8 cellular contexts compared by ENCODE assay signal in the genomic region with DNA sequence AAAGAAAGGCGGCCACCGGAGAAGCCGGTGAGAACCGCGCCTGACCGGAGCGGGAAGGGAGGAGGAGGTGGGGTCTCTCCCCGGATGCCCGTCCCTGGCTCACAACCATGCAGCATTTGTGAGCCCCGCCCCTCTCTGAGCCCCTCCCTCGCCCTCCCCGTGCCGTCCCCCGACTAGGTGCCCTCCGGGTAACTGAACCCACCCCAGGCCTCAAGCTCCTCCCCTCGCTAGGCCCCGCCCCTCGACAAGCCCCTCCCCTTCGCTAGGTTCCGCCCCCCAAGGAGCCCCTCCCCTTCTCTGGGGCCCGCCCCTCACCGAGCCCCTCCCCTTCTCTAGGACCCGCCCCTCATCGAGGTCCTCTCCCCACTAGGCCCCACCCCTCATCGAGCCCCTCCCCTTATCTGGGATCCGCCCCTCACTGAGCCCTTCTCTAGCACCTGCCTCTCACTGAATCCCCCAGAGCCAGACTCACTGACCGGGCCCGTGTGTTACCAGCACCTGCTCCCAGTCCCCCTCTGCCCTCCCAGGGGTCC. TPM values are rescaled to one million over a fixed set of nuclear protein-coding genes. Genes with fewer than 3 reads are reported as not detected.
DNase-seq lines count a peak whose midpoint lies in the region; ATAC-seq and TF ChIP-seq lines count a peak whose summit lies in the region.

No MANE protein-coding gene starts in this region.

- peak overlapping the region in 2 of 5 donors; percentile 12 to 48 for H3K4me3 Mint-ChIP-seq in immature natural killer cell

- peaks cover 0 to 6% of the 10 kb centered on the region in 2 donors for H3K4me1 Mint-ChIP-seq in immature natural killer cell

- ATAC-seq in HG02852 (IDR thresholded peaks at IDR 0.05; ENCODE audit: unreplicated experiment) (no peak), HG02798 (IDR thresholded peaks at IDR 0.05; ENCODE audit: poor library complexity, unreplicated experiment) (no peak), HG02623 (IDR thresholded peaks at IDR 0.05; ENCODE audit: unreplicated experiment) (no peak)

- no peak overlapping the region for H3K27ac Mint-ChIP-seq in immature natural killer cell

- peaks cover 2 to 18% (median 3%) of the 10 kb centered on the region in 3 donors for H3K27me3 Mint-ChIP-seq in immature natural killer cell (ENCODE audit: low read depth in 3 of 3)

- DNase-seq in GM10266 (ENCODE audit: extremely low spot score) (peak; percentile 81), NCI-H748 (lab: John Stamatoyannopoulos, UW; ENCODE audit: unreplicated experiment) (peak; percentile 88), immature natural killer cell (peak; percentile 33 to 42 (median 40))
- DNase-seq in activated gamma-delta T cell treated with anti-CD3 and anti-CD28 coated beads, Interleukin-2, amount 50 U/mL, for 16 hours (ENCODE audit: low read depth), result peak; percentile 7
- peak; percentile 27 for DNase-seq in stimulated activated CD8-positive, alpha-beta memory T cell treated with anti-CD3 and anti-CD28 coated beads, Interleukin-15, amount 100 ng/mL, for 24 hours (ENCODE audit: low read depth)

- no peaks in the 10 kb centered on the region for H3K9me3 Mint-ChIP-seq in immature natural killer cell

- H3K36me3 Mint-ChIP-seq in immature natural killer cell, result no peaks in the 10 kb centered on the region

- TF ChIP-seq CTCF in GM10266 (IDR thresholded peaks at IDR 0.05; ENCODE audit: control insufficient read depth, insufficient read depth, low read depth, missing control alignments), result no peak

RNA-seq across cellular contexts. Expression of a gene that starts 42.2 kb away (rescaled TPM):
- 10 to 100 TPM; 11.2 to 49.8 (median 34.6) TPM for polyA plus RNA-seq in immature natural killer cell

RNA-seq across cellular contexts. Expression of a gene that starts 58.5 kb away (rescaled TPM):
- polyA plus RNA-seq in immature natural killer cell, result not detected

Comparison
In these comparisons a context has a peak if more than half of its experiments do, and no peak if none do; other contexts are left out.
1. DNase-seq: peak in every context shown above with its lines; median percentile 88 in NCI-H748; 81 in GM10266; 40 in immature natural killer cell; 27 in stimulated activated CD8-positive, alpha-beta memory T cell treated with anti-CD3 and anti-CD28 coated beads, Interleukin-15, amount 100 ng/mL, for 24 hours; 7 in activated gamma-delta T cell treated with anti-CD3 and anti-CD28 coated beads, Interleukin-2, amount 50 U/mL, for 16 hours.